In the genomic region with DNA sequence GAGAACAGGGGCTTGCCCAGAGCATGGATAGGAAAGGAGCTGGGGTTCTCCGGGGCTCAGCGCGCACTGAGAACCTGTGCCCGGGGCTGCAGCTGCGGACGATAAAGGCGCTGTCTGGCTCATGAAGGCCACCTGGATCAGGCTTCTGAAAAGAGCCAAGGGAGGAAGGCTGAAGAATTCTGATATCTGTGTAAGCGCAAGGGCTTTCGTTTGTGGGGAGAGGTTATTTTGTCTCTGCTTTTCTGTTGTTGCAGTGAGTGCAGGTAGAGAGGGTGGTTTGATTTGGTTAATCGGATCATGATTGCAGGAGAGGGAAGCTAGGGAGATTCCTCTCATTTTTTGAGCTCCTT, we compare ENCODE assay signal across 9 cellular contexts.
A peak's percentile ranks its signal among the peaks of the same experiment; 100 is the strongest.
DNase-seq lines count a peak whose midpoint lies in the region; ATAC-seq and TF ChIP-seq lines count a peak whose summit lies in the region.
"Had no signal": no experiment of that assay in that cellular context is flagged by ENCODE, and none has a peak within 500 bp of the region (broad histone marks: within the 10 kb centered on the region; RNA-seq: fewer than 3 reads in every experiment).

No MANE protein-coding gene starts in this region.

- H3K79me2 ChIP-seq in H9 (ENCODE audit: insufficient read depth, low read length) = no peaks in the 10 kb centered on the region

- no peak overlapping the region for H3K56ac ChIP-seq in H9 (ENCODE audit: insufficient read length, low read depth, low read length)

- no peak overlapping the region for H3K18ac ChIP-seq in H9 (ENCODE audit: insufficient read length, low read depth, low read length)

- no peaks in the 10 kb centered on the region for H4K20me1 ChIP-seq in H9 (ENCODE audit: control insufficient read depth, insufficient read depth, insufficient read length)

- H3K4me1 ChIP-seq in H9 (ENCODE audit: insufficient read depth, low read length) = no peaks in the 10 kb centered on the region; the same call in 1 of the 2 replicates
- peaks cover 6% of the 10 kb centered on the region for H3K4me1 ChIP-seq in lower lobe of right lung
- no peaks in the 10 kb centered on the region for H3K4me1 ChIP-seq in BE2C

- no CpG with 5 or more reads among the region's 10 CpGs for WGBS in H9 (ENCODE audit: extremely low coverage, insufficient read length, low lambda C conversion rate)

- no peak overlapping the region for H3K9ac ChIP-seq in H9 (ENCODE audit: extremely low read depth, insufficient read length, low read length)

- no peak overlapping the region for H2BK20ac ChIP-seq in H9 (ENCODE audit: low read depth, low read length, poor library complexity, severe bottlenecking)

- H3K4me1 Mint-ChIP-seq in H9 = peaks cover 11 to 13% of the 10 kb centered on the region in 2 experiments

- no peak overlapping the region for H4K8ac ChIP-seq in H9 (replicated peaks; ENCODE audit: insufficient read length, low read depth, low read length)

- H3K36me3 ChIP-seq in lower lobe of right lung (no peaks in the 10 kb centered on the region), BE2C (no peaks in the 10 kb centered on the region)

- H2BK12ac ChIP-seq in H9 (ENCODE audit: insufficient read length, low read depth, low read length) = no peak overlapping the region

- no peak overlapping the region for H3K4ac ChIP-seq in H9 (ENCODE audit: low read depth, low read length)

- DNase-seq in H9 (peak; percentile 50), lower lobe of right lung (no peak), BE2C (no peak)

- 0 out of 7 replicates have a peak overlapping the region, but pooled peaks of 1 of the 3 experiments have one; percentile 5 for H3K27ac Mint-ChIP-seq in H9
- H3K27ac Mint-ChIP-seq: natural killer cell treated with Interleukin-12 subunit alpha and Interleukin-12 subunit beta and Interleukin-15 and Interleukin-18, amount 100 ng/mL, for 72 hours had no signal

- H2BK15ac ChIP-seq in H9 (ENCODE audit: low read depth, low read length) = no peak overlapping the region

- no peak overlapping the region for H4K91ac ChIP-seq in H9 (ENCODE audit: insufficient read length, low read depth, low read length)

- intact Hi-C loops in lower lobe of right lung (cut with DNase I) = no loop called here

- peak overlapping the region; percentile 49 for H3K4me2 ChIP-seq in H9 (ENCODE audit: insufficient read depth, insufficient read length, low read length)

- no peaks in the 10 kb centered on the region; a peak in 1 of 5 replicates for H3K9me3 Mint-ChIP-seq in H9
- H3K9me3 Mint-ChIP-seq: natural killer cell treated with Interleukin-12 subunit alpha and Interleukin-12 subunit beta and Interleukin-15 and Interleukin-18, amount 100 ng/mL, for 72 hours had no signal

- no peaks in the 10 kb centered on the region for H3K9me3 ChIP-seq in H9 (ENCODE audit: control insufficient read depth, low read depth, low read length)
- H3K9me3 ChIP-seq in lower lobe of right lung = no peaks in the 10 kb centered on the region
- H3K9me3 ChIP-seq in BE2C = no peaks in the 10 kb centered on the region

- no peak overlapping the region for H2AK5ac ChIP-seq in H9 (ENCODE audit: insufficient read length, low read length)

- no peaks in the 10 kb centered on the region for H3K23me2 ChIP-seq in H9 (ENCODE audit: insufficient read length, low read depth, low read length, poor library complexity, severe bottlenecking)

- peak overlapping the region; percentile 44 for H2BK120ac ChIP-seq in H9 (ENCODE audit: low read depth, low read length, poor library complexity, severe bottlenecking)

- H3K4me3 Mint-ChIP-seq in H9 = peak overlapping the region; percentile 73 to 88
- H3K4me3 Mint-ChIP-seq: natural killer cell treated with Interleukin-12 subunit alpha and Interleukin-12 subunit beta and Interleukin-15 and Interleukin-18, amount 100 ng/mL, for 72 hours had no signal

- peak in 1 of 2 donors; percentile 37 for ATAC-seq in lower lobe of right lung
- no peak for ATAC-seq in HG02870 (IDR thresholded peaks at IDR 0.05; ENCODE audit: unreplicated experiment)
- ATAC-seq in HG03439 (IDR thresholded peaks at IDR 0.05; ENCODE audit: unreplicated experiment) = no peak
- ATAC-seq in GM21515 (IDR thresholded peaks at IDR 0.05; ENCODE audit: unreplicated experiment) = no peak
- ATAC-seq: natural killer cell treated with Interleukin-12 subunit alpha and Interleukin-12 subunit beta and Interleukin-15 and Interleukin-18, amount 100 ng/mL, for 72 hours had no signal

- no peaks in the 10 kb centered on the region for H3K79me1 ChIP-seq in H9 (ENCODE audit: insufficient read depth, low read depth, low read length, poor library complexity, severe bottlenecking)

- H3K36me3 Mint-ChIP-seq in H9 (ENCODE audit: insufficient read depth in 1 of 3, low read depth in 3 of 3) = no peaks in the 10 kb centered on the region
- H3K36me3 Mint-ChIP-seq: natural killer cell treated with Interleukin-12 subunit alpha and Interleukin-12 subunit beta and Interleukin-15 and Interleukin-18, amount 100 ng/mL, for 72 hours had no signal

- 0 out of 2 replicates have a peak overlapping the region, but pooled peaks have one; percentile 24 for H3K27ac ChIP-seq in C4-2B
- no peak overlapping the region for H3K27ac ChIP-seq in H9 (ENCODE audit: insufficient read length, low read depth, low read length)
- peak overlapping the region; percentile 56 for H3K27ac ChIP-seq in angular gyrus (ENCODE audit: low read depth, low read length)
- H3K27ac ChIP-seq in lower lobe of right lung = no peak overlapping the region

- H3K4me3 ChIP-seq in lower lobe of right lung = peak overlapping the region; percentile 23
- H3K4me3 ChIP-seq in BE2C (ENCODE audit: low read depth, low read length) = no peak overlapping the region

- H3T11ph ChIP-seq in H9 (ENCODE audit: low read length) = no peak overlapping the region

- no peak overlapping the region for H2BK5ac ChIP-seq in H9 (ENCODE audit: insufficient read length, low read length)

- no peak for TF ChIP-seq CTCF in C4-2B (conservative IDR thresholded peaks at IDR 0.05)
- TF ChIP-seq CTCF in H9 (conservative IDR thresholded peaks at IDR 0.05) = no peak
- no peak for TF ChIP-seq CTCF in lower lobe of right lung (IDR thresholded peaks at IDR 0.05)
- TF ChIP-seq CTCF in BE2C (IDR thresholded peaks at IDR 0.05; ENCODE audit: low read depth, low read length) = no peak

- peaks cover 17% of the 10 kb centered on the region for H3K27me3 Mint-ChIP-seq in H9 (ENCODE audit: low read depth)

- H2AFZ ChIP-seq in H9 (ENCODE audit: low read length) = peak overlapping the region; percentile 81

- H3K14ac ChIP-seq in H9 (ENCODE audit: insufficient read depth, low read length) = no peak overlapping the region

- no peak overlapping the region for H4K5ac ChIP-seq in H9 (ENCODE audit: insufficient read length, low read depth, low read length)

- H3K27me3 ChIP-seq in H9 (ENCODE audit: insufficient read depth, low read length) = no peaks in the 10 kb centered on the region; the same call in 1 of the 2 replicates
- H3K27me3 ChIP-seq in lower lobe of right lung (ENCODE audit: low read depth) = peaks cover 3% of the 10 kb centered on the region
- no peaks in the 10 kb centered on the region for H3K27me3 ChIP-seq in BE2C

- H3K23ac ChIP-seq in H9 (ENCODE audit: insufficient read length, low read depth, low read length) = no peak overlapping the region

Comparison
In these comparisons a context has a peak if more than half of its experiments do, and no peak if none do; other contexts are left out.
1. H3K27ac ChIP-seq: peak in C4-2B (single experiment) and angular gyrus (single experiment); none in H9 (single experiment) and lower lobe of right lung (single experiment).